In the genomic region with DNA sequence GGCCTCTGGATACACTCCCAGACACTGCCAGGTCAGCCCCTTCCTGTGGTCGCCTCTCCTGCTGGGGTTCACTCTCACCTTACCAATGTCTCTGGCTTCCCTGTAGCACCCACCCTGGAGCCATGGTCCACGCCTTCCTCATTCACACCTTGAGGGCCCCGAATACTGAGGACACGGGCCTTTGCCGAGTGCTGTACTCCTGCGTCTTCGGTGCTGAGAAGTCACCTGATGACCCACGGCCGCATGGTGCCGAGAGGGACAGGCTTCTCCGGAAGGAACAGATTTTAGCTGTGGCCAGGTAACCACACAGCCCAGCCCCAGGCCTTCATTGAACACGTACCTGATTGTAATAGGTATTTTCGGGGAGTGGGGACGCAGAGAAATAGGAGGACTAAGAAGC, we compare ENCODE assay signal across 17 cellular contexts. TPM values are rescaled to one million over a fixed set of nuclear protein-coding genes. Genes with fewer than 3 reads are reported as not detected.
DNase-seq lines count a peak whose midpoint lies in the region; ATAC-seq and TF ChIP-seq lines count a peak whose summit lies in the region.
"Had no signal": no experiment of that assay in that cellular context is flagged by ENCODE, and none has a peak within 500 bp of the region (broad histone marks: within the 10 kb centered on the region; RNA-seq: fewer than 3 reads in every experiment).

No MANE protein-coding gene starts in this region.

- H3K4me3 Mint-ChIP-seq in activated naive CD4-positive, alpha-beta T cell treated with anti-CD3 and anti-CD28 coated beads for 36 hours = peak overlapping the region; percentile 85
- H3K4me3 Mint-ChIP-seq in T-cell = peak overlapping the region in 2 of 3 donors; percentile 88 to 89
- H3K4me3 Mint-ChIP-seq in endothelial cell (ENCODE audit: unreplicated experiment) = peak overlapping the region; percentile 68
- H3K4me3 Mint-ChIP-seq in stimulated activated effector memory CD8-positive, alpha-beta T cell treated with anti-CD3 and anti-CD28 coated beads, Interleukin-12 subunit alpha, Interleukin-12 subunit beta, amount 100 ng/mL, for 72 hours = peak overlapping the region; percentile 87

- intact Hi-C loops in activated naive CD4-positive, alpha-beta T cell treated with anti-CD3 and anti-CD28 coated beads for 36 hours (cut with micrococcal nuclease) = loop anchor here (2.0 kb wide), 1 partner anchor 67 kb away; the partner anchor contains the start of gene PANK2

- peaks cover 23% of the 10 kb centered on the region for H3K4me1 Mint-ChIP-seq in activated naive CD4-positive, alpha-beta T cell treated with anti-CD3 and anti-CD28 coated beads for 36 hours (ENCODE audit: low read depth)
- H3K4me1 Mint-ChIP-seq in T-cell (peaks cover 31 to 38% (median 36%) of the 10 kb centered on the region in 3 donors), endothelial cell (ENCODE audit: unreplicated experiment) (peaks cover 14% of the 10 kb centered on the region)
- peaks cover 29% of the 10 kb centered on the region for H3K4me1 Mint-ChIP-seq in stimulated activated effector memory CD8-positive, alpha-beta T cell treated with anti-CD3 and anti-CD28 coated beads, Interleukin-12 subunit alpha, Interleukin-12 subunit beta, amount 100 ng/mL, for 72 hours

- TF ChIP-seq CTCF in endothelial cell (IDR thresholded peaks at IDR 0.05; ENCODE audit: unreplicated experiment) (no peak), GM13976 (IDR thresholded peaks at IDR 0.05; ENCODE audit: borderline replicate concordance, control extremely low read depth, extremely low read depth, insufficient read depth, missing control alignments) (no peak)

- POLR2A ChIA-PET in T-cell (lab: Charles Lee) = interaction anchor here in 1 of 2 donors (0.6 kb wide), 1 partner anchor 15 kb away, joined by 3 read pairs; no protein-coding TSS in a partner anchor

- peak overlapping the region; percentile 94 for H3K27ac Mint-ChIP-seq in activated naive CD4-positive, alpha-beta T cell treated with anti-CD3 and anti-CD28 coated beads for 36 hours
- peak overlapping the region in 1 of 2 donors; percentile 96 for H3K27ac Mint-ChIP-seq in activated naive CD4-positive, alpha-beta T cell treated with anti-CD3 and anti-CD28 coated beads, Interleukin-2, amount 50 U/mL, for 72 hours
- H3K27ac Mint-ChIP-seq in T-cell (peak overlapping the region; percentile 59 to 97), endothelial cell (ENCODE audit: unreplicated experiment) (peak overlapping the region; percentile 37)
- H3K27ac Mint-ChIP-seq in stimulated activated effector memory CD8-positive, alpha-beta T cell treated with anti-CD3 and anti-CD28 coated beads, Interleukin-12 subunit alpha, Interleukin-12 subunit beta, amount 100 ng/mL, for 72 hours = peak overlapping the region; percentile 96

- H3K36me3 Mint-ChIP-seq in activated naive CD4-positive, alpha-beta T cell treated with anti-CD3 and anti-CD28 coated beads for 36 hours (ENCODE audit: low read depth) = peaks cover 3% of the 10 kb centered on the region
- peaks cover 0 to 14% of the 10 kb centered on the region in 2 donors for H3K36me3 Mint-ChIP-seq in activated naive CD4-positive, alpha-beta T cell treated with anti-CD3 and anti-CD28 coated beads, Interleukin-2, amount 50 U/mL, for 72 hours
- H3K36me3 Mint-ChIP-seq in T-cell (peaks cover 23% of the 10 kb centered on the region), endothelial cell (ENCODE audit: low read depth, unreplicated experiment) (peaks cover 6% of the 10 kb centered on the region)
- H3K36me3 Mint-ChIP-seq in stimulated activated effector memory CD8-positive, alpha-beta T cell treated with anti-CD3 and anti-CD28 coated beads, Interleukin-12 subunit alpha, Interleukin-12 subunit beta, amount 100 ng/mL, for 72 hours = peaks cover 40% of the 10 kb centered on the region

- H3K9me3 Mint-ChIP-seq in activated naive CD4-positive, alpha-beta T cell treated with anti-CD3 and anti-CD28 coated beads for 36 hours = no peaks in the 10 kb centered on the region
- H3K9me3 Mint-ChIP-seq in activated naive CD4-positive, alpha-beta T cell treated with anti-CD3 and anti-CD28 coated beads, Interleukin-2, amount 50 U/mL, for 72 hours = no peaks in the 10 kb centered on the region
- no peaks in the 10 kb centered on the region for H3K9me3 Mint-ChIP-seq in T-cell
- H3K9me3 Mint-ChIP-seq in endothelial cell (ENCODE audit: unreplicated experiment) = no peaks in the 10 kb centered on the region
- H3K9me3 Mint-ChIP-seq in stimulated activated effector memory CD8-positive, alpha-beta T cell treated with anti-CD3 and anti-CD28 coated beads, Interleukin-12 subunit alpha, Interleukin-12 subunit beta, amount 100 ng/mL, for 72 hours = no peaks in the 10 kb centered on the region

- in situ Hi-C loops in GM13976 (cut with MboI; ENCODE audit: low sequenced_read_pairs, unreplicated experiment) = no loop called here

- CTCF ChIA-PET in activated naive CD4-positive, alpha-beta T cell treated with anti-CD3 and anti-CD28 coated beads for 36 hours (lab: Charles Lee) = interaction anchor here (1.3 to 5.3 kb wide), 5 partner anchors 26 to 54 kb away, joined by 3 to 58 read pairs (median 9); partner anchors contain the start of genes ADISSP, CDC25B and CENPB
- CTCF ChIA-PET in T-cell (lab: Charles Lee) = interaction anchor here in 1 of 2 donors (1.7 kb wide), 1 partner anchor 35 kb away, joined by 10 read pairs; the partner anchor contains the start of gene CENPB

- no peak for ATAC-seq in activated naive CD4-positive, alpha-beta T cell treated with anti-CD3 and anti-CD28 coated beads, Interleukin-2, amount 50 U/mL, for 72 hours
- ATAC-seq in T-cell (replicated peaks in 1 of 4) (no peak), HG03045 (IDR thresholded peaks at IDR 0.05; ENCODE audit: unreplicated experiment) (no peak)
- ATAC-seq in stimulated activated effector memory CD8-positive, alpha-beta T cell treated with anti-CD3 and anti-CD28 coated beads, Interleukin-12 subunit alpha, Interleukin-12 subunit beta, amount 100 ng/mL, for 72 hours = no peak

- no peak for DNase-seq in activated naive CD4-positive, alpha-beta T cell treated with anti-CD3 and anti-CD28 coated beads for 36 hours
- DNase-seq in activated naive CD4-positive, alpha-beta T cell treated with anti-CD3 and anti-CD28 coated beads, Interleukin-2, amount 50 U/mL, for 72 hours (ENCODE audit: low spot score in 2 of 2) = no peak
- DNase-seq in T-cell (no peak), endothelial cell (ENCODE audit: low spot score) (no peak), NCI-H524 treated with DMSO at 0.1 percent for 48 hours (lab: John Stamatoyannopoulos, UW) (no peak), GM13976 (ENCODE audit: low spot score) (no peak)
- DNase-seq in stimulated activated effector memory CD8-positive, alpha-beta T cell treated with anti-CD3 and anti-CD28 coated beads, Interleukin-12 subunit alpha, Interleukin-12 subunit beta, amount 100 ng/mL, for 72 hours (ENCODE audit: low spot score in 2 of 2) = no peak
- DNase-seq: effector CD4-positive, alpha-beta T cell; foreskin fibroblast; NCI-H1436 treated with DMSO at 0.1 percent for 48 hours; NCI-H446 treated with DMSO at 0.1 percent for 48 hours; stimulated activated CD4-positive, alpha-beta T cell treated with anti-CD3 and anti-CD28 coated beads, Interleukin-1b, Interleukin-23, amount 100 ng/mL, for 48 hours; T1000 had no signal

- H3K27me3 Mint-ChIP-seq in activated naive CD4-positive, alpha-beta T cell treated with anti-CD3 and anti-CD28 coated beads for 36 hours (ENCODE audit: low read depth) = no peaks in the 10 kb centered on the region
- H3K27me3 Mint-ChIP-seq in T-cell (no peaks in the 10 kb centered on the region), endothelial cell (ENCODE audit: unreplicated experiment) (peaks cover 5% of the 10 kb centered on the region)

RNA-seq across cellular contexts. Expression of gene AP5S1, which starts 1.6 kb away (rescaled TPM):
- 1 to 10 TPM; 8.0 to 8.2 TPM for total RNA-seq in activated naive CD4-positive, alpha-beta T cell treated with anti-CD3 and anti-CD28 coated beads for 36 hours
- total RNA-seq in activated naive CD4-positive, alpha-beta T cell treated with anti-CD3 and anti-CD28 coated beads, Interleukin-2, amount 50 U/mL, for 72 hours = 10 to 100 TPM; 10.6 to 17.8 TPM
- total RNA-seq in T-cell (10 to 100 TPM; 11.5 to 17.3 (median 14.4) TPM), endothelial cell (ENCODE audit: unreplicated experiment) (9.9 TPM)

RNA-seq across cellular contexts. Expression of gene MAVS, which starts 24.6 kb away (rescaled TPM):
- 10 to 100 TPM; 14.8 to 16.0 TPM for total RNA-seq in activated naive CD4-positive, alpha-beta T cell treated with anti-CD3 and anti-CD28 coated beads for 36 hours
- 10 to 100 TPM; 22.5 to 30.1 TPM for total RNA-seq in activated naive CD4-positive, alpha-beta T cell treated with anti-CD3 and anti-CD28 coated beads, Interleukin-2, amount 50 U/mL, for 72 hours
- 10 to 100 TPM; 25.7 to 46.9 (median 43.3) TPM for total RNA-seq in T-cell
- total RNA-seq in endothelial cell (ENCODE audit: unreplicated experiment) = 111 TPM

RNA-seq across cellular contexts. Expression of gene CDC25B, which starts 25.9 kb away (rescaled TPM):
- 10 to 100 TPM; 94.8 to 97.7 TPM for total RNA-seq in activated naive CD4-positive, alpha-beta T cell treated with anti-CD3 and anti-CD28 coated beads for 36 hours
- total RNA-seq in activated naive CD4-positive, alpha-beta T cell treated with anti-CD3 and anti-CD28 coated beads, Interleukin-2, amount 50 U/mL, for 72 hours = 100 to 1,000 TPM in 1 of 2 donors, 10 to 100 TPM in 1; 72.9 to 168 TPM
- 100 to 1,000 TPM; 216 to 409 (median 401) TPM for total RNA-seq in T-cell
- 10.4 TPM for total RNA-seq in endothelial cell (ENCODE audit: unreplicated experiment)

RNA-seq across cellular contexts. Expression of gene CENPB, which starts 35.5 kb away (rescaled TPM):
- total RNA-seq in activated naive CD4-positive, alpha-beta T cell treated with anti-CD3 and anti-CD28 coated beads for 36 hours = 10 to 100 TPM; 29.1 to 30.3 TPM
- total RNA-seq in activated naive CD4-positive, alpha-beta T cell treated with anti-CD3 and anti-CD28 coated beads, Interleukin-2, amount 50 U/mL, for 72 hours = 10 to 100 TPM; 34.4 to 48.1 TPM
- total RNA-seq in T-cell (10 to 100 TPM; 37.0 to 79.0 (median 60.8) TPM), endothelial cell (ENCODE audit: unreplicated experiment) (57.9 TPM)

RNA-seq across cellular contexts. Expression of gene SPEF1, which starts 40.7 kb away (rescaled TPM):
- total RNA-seq in activated naive CD4-positive, alpha-beta T cell treated with anti-CD3 and anti-CD28 coated beads for 36 hours = not detected
- under 1 TPM in 1 of 2 donors, not detected in 1; 0.14 TPM for total RNA-seq in activated naive CD4-positive, alpha-beta T cell treated with anti-CD3 and anti-CD28 coated beads, Interleukin-2, amount 50 U/mL, for 72 hours
- under 1 TPM in 1 of 5 donors, not detected in 4; 0.16 TPM for total RNA-seq in T-cell
- total RNA-seq in endothelial cell (ENCODE audit: unreplicated experiment) = 0.23 TPM
- total RNA-seq: Daoy, RPMI7951, vagina had no signal
